27 cellular contexts compared by ENCODE assay signal in genomic region chr12:41034686-41035085, GRCh38.
DNase-seq lines count a peak whose midpoint lies in the region; ATAC-seq and TF ChIP-seq lines count a peak whose summit lies in the region.
"Had no signal": no experiment of that assay in that cellular context is flagged by ENCODE, and none has a peak within 500 bp of the region (broad histone marks: within the 10 kb centered on the region; RNA-seq: fewer than 3 reads in every experiment).

No MANE protein-coding gene starts in this region.

- peak; percentile 72 for ATAC-seq in foreskin keratinocyte
- ATAC-seq in sciatic nerve = peak; percentile 59
- no peak for ATAC-seq in GM21528 (IDR thresholded peaks at IDR 0.05; ENCODE audit: low FRiP score, unreplicated experiment)
- ATAC-seq: mucosa of descending colon, natural killer cell, psoas muscle had no signal

- intact Hi-C loops in sciatic nerve (cut with DNase I) = no loop called here

- H3K27ac ChIP-seq in foreskin keratinocyte = no peak overlapping the region
- H3K27ac ChIP-seq: ascending aorta; BLaER1 treated with 17β-estradiol and CSF1 and Interleukin-3, amounts not matched to agents 10 nM and 100 nM; psoas muscle; transverse colon had no signal

- no peaks in the 10 kb centered on the region for H3K27me3 ChIP-seq in foreskin keratinocyte
- H3K27me3 ChIP-seq: ascending aorta; BLaER1 treated with 17β-estradiol and CSF1 and Interleukin-3, amounts not matched to agents 10 nM and 100 nM; esophagus squamous epithelium; transverse colon had no signal

- TF ChIP-seq CTCF in foreskin keratinocyte (conservative IDR thresholded peaks at IDR 0.05) = no peak

- peaks cover 7% of the 10 kb centered on the region for H3K4me1 ChIP-seq in foreskin keratinocyte
- H3K4me1 ChIP-seq: ascending aorta, psoas muscle, transverse colon had no signal

- DNase-seq in M059J (ENCODE audit: low read depth) (peak; percentile 2), astrocyte of the hippocampus (ENCODE audit: low read depth, low spot score) (peak; percentile 52), foreskin keratinocyte (peak; percentile 36 to 64), sciatic nerve (ENCODE audit: low spot score) (no peak), NCI-H748 (lab: John Stamatoyannopoulos, UW; ENCODE audit: unreplicated experiment) (no peak), RPMI8226 (no peak)
- DNase-seq: activated CD4-positive, alpha-beta T cell treated with anti-CD3 and anti-CD28 coated beads, Interleukin-2, amount 50 U/mL, for 1 hour; activated CD4-positive, CD25-positive, alpha-beta regulatory T cell; activated gamma-delta T cell; activated naive CD8-positive, alpha-beta T cell treated with anti-CD3 and anti-CD28 coated beads for 36 hours; activated T-cell treated with anti-CD3 and anti-CD28 coated beads, Interleukin-2, amount 50 U/mL, for 24 hours; esophagus squamous epithelium; GF-D8; GOT3; HFFc6; hypothalamus; mucosa of descending colon; natural killer cell; NCI-H1694; nucleus accumbens; psoas muscle; SK-N-SH; stimulated activated CD4-positive, alpha-beta T cell treated with anti-CD3 and anti-CD28 coated beads, Interleukin-4, amount 100 ng/mL, for 24 hours; transverse colon had no signal

Comparison
In these comparisons a context has a peak if more than half of its experiments do, and no peak if none do; other contexts are left out.
1. DNase-seq: peak in M059J (single experiment), astrocyte of the hippocampus (single experiment) and foreskin keratinocyte (2 of 2); none in sciatic nerve (single experiment), NCI-H748 (single experiment) and RPMI8226 (single experiment).